8 cellular contexts compared by ENCODE assay signal in the genomic region with DNA sequence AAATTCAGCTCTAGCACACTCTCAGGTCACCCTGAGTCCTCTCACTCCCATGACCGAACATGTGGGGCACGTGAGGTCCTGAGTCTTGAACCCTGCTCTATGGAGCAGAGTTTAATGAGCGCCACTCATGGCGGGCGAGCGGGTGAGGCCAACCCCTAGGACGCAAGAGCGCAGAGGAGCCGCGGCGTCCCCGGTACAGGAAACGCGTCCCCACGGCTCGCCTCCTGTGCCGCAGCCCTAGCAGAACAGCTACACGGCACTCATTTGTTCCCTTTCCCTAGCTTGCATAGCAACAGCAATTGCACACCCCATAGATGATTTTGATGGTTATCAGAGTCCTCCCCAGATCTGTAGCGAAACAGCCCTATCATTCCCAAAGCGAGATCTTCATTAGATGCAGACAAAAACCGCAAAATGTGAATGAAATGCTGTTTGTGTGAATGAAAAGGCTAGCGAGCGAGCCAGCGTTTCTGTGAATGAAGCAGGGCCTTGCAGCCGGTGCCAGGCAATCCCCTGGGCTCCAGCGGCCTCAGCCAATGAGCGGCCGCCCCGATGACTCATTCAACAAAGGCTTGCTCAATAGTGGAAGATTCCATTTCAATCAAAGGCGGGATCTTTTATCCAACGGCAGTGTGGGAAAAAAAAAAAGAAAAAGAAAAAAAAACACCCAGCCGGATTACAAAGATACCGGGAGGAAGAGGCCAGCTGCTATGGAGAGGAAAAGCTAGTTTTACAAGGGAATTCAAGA. TPM values are rescaled to one million over a fixed set of nuclear protein-coding genes. Genes with fewer than 3 reads are reported as not detected.
DNase-seq lines count a peak whose midpoint lies in the region; ATAC-seq, FAIRE-seq and TF ChIP-seq lines count a peak whose summit lies in the region.

No MANE protein-coding gene starts in this region.

- TSS peak; percentile 39 for BruUV-seq in Calu3 (replicated peaks; lab: Mats Ljungman, UMichigan)

- peak overlapping the region; percentile 58 for H3K4me3 ChIP-seq in HUES6 (ENCODE audit: low read depth, low read length)
- peak overlapping the region; percentile 42 for H3K4me3 ChIP-seq in NT2/D1 (ENCODE audit: insufficient read length, low read depth)

- CTCF ChIA-PET in Calu3 (lab: Charles Lee): interaction anchor here (0.7 to 1.4 kb wide), 3 partner anchors 26 to 179 kb away, joined by 3 to 7 read pairs (median 3); no protein-coding TSS in a partner anchor

- H3K27ac ChIP-seq in HUES6 (ENCODE audit: low read depth, low read length) (peak overlapping the region; percentile 54; the same call in 1 of the 2 replicates), substantia nigra (ENCODE audit: low read depth, low read length, poor library complexity, severe bottlenecking) (peak overlapping the region; percentile 74)

- no peaks in the 10 kb centered on the region for H3K9me3 Mint-ChIP-seq in Calu3 (ENCODE audit: low read depth, unreplicated experiment)
- H3K9me3 Mint-ChIP-seq in naive thymus-derived CD8-positive, alpha-beta T cell: no peaks in the 10 kb centered on the region

- H3K27me3 Mint-ChIP-seq in Calu3 (ENCODE audit: unreplicated experiment): peaks cover 11% of the 10 kb centered on the region
- peaks cover 26 to 59% (median 54%) of the 10 kb centered on the region in 5 donors for H3K27me3 Mint-ChIP-seq in naive thymus-derived CD8-positive, alpha-beta T cell

- H3K9ac ChIP-seq in HUES6 (ENCODE audit: low read length) (peak overlapping the region; percentile 67), NT2/D1 (ENCODE audit: insufficient read length, low read depth) (peak overlapping the region; percentile 80)

- TF ChIP-seq CTCF in Calu3 (IDR thresholded peaks at IDR 0.05; ENCODE audit: unreplicated experiment): no peak

- peaks cover 37% of the 10 kb centered on the region for H3K4me1 Mint-ChIP-seq in Calu3 (ENCODE audit: low read depth, unreplicated experiment)
- peaks cover 11 to 23% (median 20%) of the 10 kb centered on the region in 4 donors for H3K4me1 Mint-ChIP-seq in naive thymus-derived CD8-positive, alpha-beta T cell

- H3K36me3 ChIP-seq in HUES6 (ENCODE audit: control insufficient read depth, insufficient read depth, low read length): no peaks in the 10 kb centered on the region
- no peaks in the 10 kb centered on the region for H3K36me3 ChIP-seq in NT2/D1 (ENCODE audit: insufficient read depth, insufficient read length, low read length)

- peak; percentile 94 for FAIRE-seq in frontal cortex (lab: Jason Lieb, UNC)

- H3K27me3 ChIP-seq in HUES6 (ENCODE audit: control insufficient read depth, insufficient read depth, low read length): peaks cover 34% of the 10 kb centered on the region
- peaks cover 26% of the 10 kb centered on the region for H3K27me3 ChIP-seq in NT2/D1 (ENCODE audit: insufficient read depth, insufficient read length)

- H3K4me1 ChIP-seq in HUES6 (ENCODE audit: control insufficient read depth, insufficient read depth, low read length): peaks cover 21% of the 10 kb centered on the region
- H3K4me1 ChIP-seq in NT2/D1 (ENCODE audit: insufficient read depth, insufficient read length): no peaks in the 10 kb centered on the region

- H3K9me3 ChIP-seq in HUES6 (ENCODE audit: control insufficient read depth, insufficient read depth, low read depth, low read length) (no peaks in the 10 kb centered on the region), NT2/D1 (ENCODE audit: insufficient read depth, low read length) (no peaks in the 10 kb centered on the region)

- H3K36me3 Mint-ChIP-seq in Calu3 (ENCODE audit: insufficient read depth, unreplicated experiment): peaks cover 20% of the 10 kb centered on the region
- H3K36me3 Mint-ChIP-seq in naive thymus-derived CD8-positive, alpha-beta T cell: peaks cover 0 to 4% (median 0%) of the 10 kb centered on the region in 3 donors

- DNase-seq in Calu3: peak; percentile 83
- peak; percentile 92 for DNase-seq in NT2/D1 (ENCODE audit: low read depth, low spot score)
- DNase-seq in activated naive CD4-positive, alpha-beta T cell treated with anti-CD3 and anti-CD28 coated beads, Interleukin-2, amount 50 U/mL, for 16 hours: peak; percentile 31
- DNase-seq in frontal cortex (ENCODE audit: low spot score in 2 of 2): peak; percentile 86 to 88
- DNase-seq in naive thymus-derived CD8-positive, alpha-beta T cell: peak in 3 of 10 donors; percentile 13 to 21 (median 20)
- peak; percentile 32 to 92 (median 80) for DNase-seq in substantia nigra (lab: John Stamatoyannopoulos, UW)
- DNase-seq in NK-92 (lab: John Stamatoyannopoulos, UW; ENCODE audit: unreplicated experiment): no peak

- POLR2A ChIA-PET in naive thymus-derived CD8-positive, alpha-beta T cell (lab: Charles Lee): no interaction called here

- H3K4me3 Mint-ChIP-seq in Calu3 (ENCODE audit: low read depth, unreplicated experiment): peak overlapping the region; percentile 80
- peak overlapping the region; percentile 48 to 87 (median 73) for H3K4me3 Mint-ChIP-seq in naive thymus-derived CD8-positive, alpha-beta T cell

- peak; percentile 76 to 85 for ATAC-seq in naive thymus-derived CD8-positive, alpha-beta T cell

- H3K27ac Mint-ChIP-seq in Calu3 (ENCODE audit: unreplicated experiment): peak overlapping the region; percentile 97
- peak overlapping the region in 2 of 10 donors; percentile 9 to 20 for H3K27ac Mint-ChIP-seq in naive thymus-derived CD8-positive, alpha-beta T cell

- intact Hi-C loops in Calu3 (cut with micrococcal nuclease; ENCODE audit: unreplicated experiment): loop anchor here (1.0 to 10.0 kb wide), 4 partner anchors 26 to 155 kb away; no protein-coding TSS in a partner anchor

RNA-seq across cellular contexts. Expression of gene SHC3, which starts 1.5 kb away (rescaled TPM):
- total RNA-seq in Calu3 (2022) (2.3 and 4.0 TPM in 2 replicates), frontal cortex (49.3 TPM)
- under 1 TPM; 0.11 to 0.42 TPM for total RNA-seq in naive thymus-derived CD8-positive, alpha-beta T cell
- polyA plus RNA-seq in naive thymus-derived CD8-positive, alpha-beta T cell: not detected

Comparison
In these comparisons a context has a peak if more than half of its experiments do, and no peak if none do; other contexts are left out.
1. RNA of gene SHC3, which starts 1.5 kb away (total RNA-seq): 49.3 TPM in frontal cortex (single experiment); 2.3 to 4.0 TPM in Calu3 and 0.11 to 0.42 TPM in naive thymus-derived CD8-positive, alpha-beta T cell; every median in the first group is over 10 times any median in the second.